20 cellular contexts compared by ENCODE assay signal in the genomic region with DNA sequence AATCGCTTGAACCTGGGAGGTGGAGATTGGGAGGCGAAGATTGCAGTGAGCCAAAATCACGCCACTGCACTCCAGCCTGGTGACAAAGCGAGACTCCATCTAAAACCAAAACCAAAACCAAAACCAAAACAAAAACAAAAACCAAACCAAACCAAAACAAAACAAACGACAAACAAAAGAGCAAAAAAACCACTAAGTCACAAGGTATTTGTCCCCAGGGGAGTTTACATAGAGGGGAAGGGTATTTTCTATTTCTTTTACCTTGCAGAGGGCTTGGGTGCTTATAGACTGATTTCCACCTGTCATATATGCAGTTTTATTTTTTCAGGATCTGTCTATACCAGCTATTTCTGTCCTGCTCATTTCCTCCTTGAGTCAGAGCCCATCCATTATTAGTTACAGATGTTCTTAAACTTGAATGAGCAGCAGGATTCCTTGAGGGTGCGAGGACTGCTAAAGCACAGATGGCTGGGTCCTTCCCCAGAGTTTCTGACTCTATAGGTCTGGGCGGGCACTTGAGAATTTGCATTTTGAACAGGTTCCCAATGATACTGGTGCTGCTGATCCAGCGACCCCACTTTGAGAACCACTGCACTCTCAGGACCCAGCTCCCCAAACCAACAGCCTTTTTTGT.
A peak's percentile ranks its signal among the peaks of the same experiment; 100 is the strongest.
DNase-seq lines count a peak whose midpoint lies in the region; ATAC-seq, FAIRE-seq and TF ChIP-seq lines count a peak whose summit lies in the region.
"Had no signal": no experiment of that assay in that cellular context is flagged by ENCODE, and none has a peak within 500 bp of the region (broad histone marks: within the 10 kb centered on the region; RNA-seq: fewer than 3 reads in every experiment).

No MANE protein-coding gene starts in this region.

- WGBS in pancreas, 2 donors, result 82 to 84% methylated on average over 8 of the region's 8 CpGs
- 73% methylated on average over 8 of the region's 8 CpGs for WGBS in mammary epithelial cell (ENCODE audit: low coverage, missing lambda C conversion rate)

- H3K9ac ChIP-seq in PC-3 (ENCODE audit: low read length) (no peak overlapping the region), mammary epithelial cell (ENCODE audit: insufficient read depth, low read length) (no peak overlapping the region)
- H3K9ac ChIP-seq: SK-N-SH had no signal

- H3K27ac ChIP-seq in PC-3 (ENCODE audit: low read length) (no peak overlapping the region), pancreas (no peak overlapping the region), mammary epithelial cell (ENCODE audit: insufficient read depth, low read depth, low read length) (no peak overlapping the region)
- H3K27ac ChIP-seq: HL-60, PC-9 had no signal

- ATAC-seq in activated CD8-positive, alpha-beta memory T cell treated with anti-CD3 and anti-CD28 coated beads, Interleukin-2, amount 10 ng/mL, durations not matched to agents 7 days and 5 days, result no peak
- ATAC-seq in PC-3 (no peak), pancreas (no peak)
- ATAC-seq: K562 had no signal

- TF ChIP-seq CTCF in HFF-Myc (IDR thresholded peaks at IDR 0.05; ENCODE audit: low read depth, low read length, missing control alignments), result no peak
- no peak for TF ChIP-seq CTCF in PC-3 (conservative IDR thresholded peaks at IDR 0.05; ENCODE audit: low read depth, low read length)
- TF ChIP-seq CTCF in pancreas (IDR thresholded peaks at IDR 0.05), result no peak
- no peak for TF ChIP-seq CTCF in mammary epithelial cell (conservative IDR thresholded peaks at IDR 0.05 in 1 of 2, IDR thresholded peaks at IDR 0.05 in 1 of 2; ENCODE audit: extremely low read depth in 1 of 2, insufficient read depth in 1 of 2, low read depth in 1 of 2, low read length in 2 of 2)

- no peaks in the 10 kb centered on the region for H3K36me3 Mint-ChIP-seq in activated CD8-positive, alpha-beta memory T cell treated with anti-CD3 and anti-CD28 coated beads, Interleukin-2, amount 10 ng/mL, durations not matched to agents 7 days and 5 days
- no peaks in the 10 kb centered on the region for H3K36me3 Mint-ChIP-seq in dendritic cell treated with granulocyte-macrophage colony-stimulating factor and Interleukin-4, amounts not matched to agents 40 ng/mL and 50 ng/mL, for 4 days (ENCODE audit: low read depth)

- DNase-seq in activated CD8-positive, alpha-beta memory T cell treated with anti-CD3 and anti-CD28 coated beads, Interleukin-2, amount 10 ng/mL, durations not matched to agents 7 days and 5 days, result no peak
- DNase-seq in activated CD8-positive, alpha-beta memory T cell treated with anti-CD3 and anti-CD28 coated beads, Interleukin-2, amount 50 U/mL, for 4 hours, result no peak
- DNase-seq in HFF-Myc (ENCODE audit: extremely low read depth, low read depth) (peak; percentile 35), kidney tubule cell (ENCODE audit: low spot score) (no peak), PC-3 (no peak), pancreas (no peak), mammary epithelial cell (no peak)
- DNase-seq: AML-193; Calu3; CD4-positive, alpha-beta T cell; DMS79 treated with DMSO at 0.1 percent for 48 hours; NCI-H146; NCI-H345; NCI-H526 treated with DMSO at 0.1 percent for 48 hours; PC-9; SK-N-SH had no signal

- no peaks in the 10 kb centered on the region for H3K9me3 Mint-ChIP-seq in activated CD8-positive, alpha-beta memory T cell treated with anti-CD3 and anti-CD28 coated beads, Interleukin-2, amount 10 ng/mL, durations not matched to agents 7 days and 5 days (ENCODE audit: low read depth)
- no peaks in the 10 kb centered on the region for H3K9me3 Mint-ChIP-seq in dendritic cell treated with granulocyte-macrophage colony-stimulating factor and Interleukin-4, amounts not matched to agents 40 ng/mL and 50 ng/mL, for 4 days
- H3K9me3 Mint-ChIP-seq: CD4-positive, alpha-beta T cell had no signal

- intact Hi-C loops in dendritic cell treated with granulocyte-macrophage colony-stimulating factor and Interleukin-4, amounts not matched to agents 40 ng/mL and 50 ng/mL, for 4 days (cut with micrococcal nuclease), result no loop called here
- intact Hi-C loops in PC-3 (cut with micrococcal nuclease) (no loop called here), pancreas (cut with DNase I) (no loop called here), mammary epithelial cell (cut with micrococcal nuclease) (no loop called here)

- no peak overlapping the region for H2AFZ ChIP-seq in PC-3 (ENCODE audit: low read length)
- no peak overlapping the region for H2AFZ ChIP-seq in mammary epithelial cell (ENCODE audit: low read depth, low read length)
- H2AFZ ChIP-seq: PC-9 had no signal

- no peaks in the 10 kb centered on the region for H3K9me3 ChIP-seq in PC-3 (ENCODE audit: low read length)
- no peaks in the 10 kb centered on the region for H3K9me3 ChIP-seq in pancreas
- no peaks in the 10 kb centered on the region for H3K9me3 ChIP-seq in mammary epithelial cell (replicated peaks; ENCODE audit: insufficient read depth, low read length)
- H3K9me3 ChIP-seq: HAP-1, SK-N-SH had no signal

- H3K4me2 ChIP-seq in PC-3 (ENCODE audit: low read length), result no peak overlapping the region
- no peak overlapping the region for H3K4me2 ChIP-seq in mammary epithelial cell (ENCODE audit: insufficient read depth, low read depth, low read length)
- H3K4me2 ChIP-seq: PC-9, SK-N-SH had no signal

- H3K27me3 ChIP-seq in PC-3 (ENCODE audit: low read length), result peaks cover 57% of the 10 kb centered on the region
- H3K27me3 ChIP-seq in pancreas, result no peaks in the 10 kb centered on the region
- no peaks in the 10 kb centered on the region for H3K27me3 ChIP-seq in mammary epithelial cell (ENCODE audit: insufficient read depth, low read length)

- H3K36me3 ChIP-seq in PC-3 (ENCODE audit: low read depth, low read length) (no peaks in the 10 kb centered on the region), pancreas (no peaks in the 10 kb centered on the region), mammary epithelial cell (ENCODE audit: insufficient read depth, low read length) (no peaks in the 10 kb centered on the region)
- H3K36me3 ChIP-seq: HAP-1 had no signal

- no peaks in the 10 kb centered on the region for H3K79me2 ChIP-seq in PC-3 (ENCODE audit: low read length)
- H3K79me2 ChIP-seq in mammary epithelial cell (ENCODE audit: insufficient read depth, low read length), result no peaks in the 10 kb centered on the region

- H3K4me1 ChIP-seq in PC-3 (ENCODE audit: insufficient read depth, low read length), result no peaks in the 10 kb centered on the region
- no peaks in the 10 kb centered on the region for H3K4me1 ChIP-seq in pancreas
- no peaks in the 10 kb centered on the region for H3K4me1 ChIP-seq in mammary epithelial cell (ENCODE audit: insufficient read depth, low read length)
- H3K4me1 ChIP-seq: HAP-1 had no signal

- H3K4me3 ChIP-seq in HFF-Myc (replicated peaks; ENCODE audit: low read depth, low read length) (no peak overlapping the region), PC-3 (ENCODE audit: low read length) (no peak overlapping the region), pancreas (no peak overlapping the region), mammary epithelial cell (replicated peaks in 1 of 3; ENCODE audit: insufficient read depth in 1 of 3, low read depth in 2 of 3, low read length in 3 of 3) (no peak overlapping the region)
- H3K4me3 ChIP-seq: HAP-1, K562, PC-9 had no signal

- H3F3A ChIP-seq in PC-3 (ENCODE audit: low read length, unreplicated experiment), result no peaks in the 10 kb centered on the region

- H3K4me3 Mint-ChIP-seq in activated CD8-positive, alpha-beta memory T cell treated with anti-CD3 and anti-CD28 coated beads, Interleukin-2, amount 10 ng/mL, durations not matched to agents 7 days and 5 days, result peak overlapping the region; percentile 37
- H3K4me3 Mint-ChIP-seq in dendritic cell treated with granulocyte-macrophage colony-stimulating factor and Interleukin-4, amounts not matched to agents 40 ng/mL and 50 ng/mL, for 4 days, result peak overlapping the region; percentile 20
- H3K4me3 Mint-ChIP-seq: CD4-positive, alpha-beta T cell had no signal

- H3K9me2 ChIP-seq in PC-3 (replicated peaks; ENCODE audit: low read length), result no peaks in the 10 kb centered on the region
- H3K9me2 ChIP-seq: SK-N-SH had no signal

- no peaks in the 10 kb centered on the region for H4K20me1 ChIP-seq in PC-3 (ENCODE audit: low read length)
- H4K20me1 ChIP-seq in mammary epithelial cell (ENCODE audit: insufficient read depth, low read length), result no peaks in the 10 kb centered on the region

- H3K27ac Mint-ChIP-seq in activated CD8-positive, alpha-beta memory T cell treated with anti-CD3 and anti-CD28 coated beads, Interleukin-2, amount 10 ng/mL, durations not matched to agents 7 days and 5 days, result no peak overlapping the region
- no peak overlapping the region for H3K27ac Mint-ChIP-seq in dendritic cell treated with granulocyte-macrophage colony-stimulating factor and Interleukin-4, amounts not matched to agents 40 ng/mL and 50 ng/mL, for 4 days
- H3K27ac Mint-ChIP-seq: CD4-positive, alpha-beta T cell had no signal

- peaks cover 16% of the 10 kb centered on the region for H3K4me1 Mint-ChIP-seq in activated CD8-positive, alpha-beta memory T cell treated with anti-CD3 and anti-CD28 coated beads, Interleukin-2, amount 10 ng/mL, durations not matched to agents 7 days and 5 days
- H3K4me1 Mint-ChIP-seq in dendritic cell treated with granulocyte-macrophage colony-stimulating factor and Interleukin-4, amounts not matched to agents 40 ng/mL and 50 ng/mL, for 4 days (ENCODE audit: low read depth), result peaks cover 5% of the 10 kb centered on the region

- in situ Hi-C loops in mammary epithelial cell (cut with MboI; ENCODE audit: low sequenced_read_pairs in 2 of 2), result no loop called here

- peaks cover 2% of the 10 kb centered on the region for H3K27me3 Mint-ChIP-seq in activated CD8-positive, alpha-beta memory T cell treated with anti-CD3 and anti-CD28 coated beads, Interleukin-2, amount 10 ng/mL, durations not matched to agents 7 days and 5 days
- H3K27me3 Mint-ChIP-seq in dendritic cell treated with granulocyte-macrophage colony-stimulating factor and Interleukin-4, amounts not matched to agents 40 ng/mL and 50 ng/mL, for 4 days, result no peaks in the 10 kb centered on the region

- BruUV-seq in PC-3 (replicated peaks; lab: Mats Ljungman, UMichigan), result no TSS peak
- BruUV-seq in mammary epithelial cell (replicated peaks; lab: Mats Ljungman, UMichigan), result no TSS peak

- no peak for FAIRE-seq in pancreas (lab: Jason Lieb, UNC)
- FAIRE-seq: K562 had no signal

- dilution Hi-C loops in mammary epithelial cell (cut with HindIII; ENCODE audit: low sequenced_read_pairs), result no loop called here

- CTCF ChIA-PET in activated CD8-positive, alpha-beta memory T cell treated with anti-CD3 and anti-CD28 coated beads, Interleukin-2, amount 10 ng/mL, durations not matched to agents 7 days and 5 days (lab: Charles Lee), result interaction anchor here (0.9 kb wide), 1 partner anchor 9 kb away, joined by 5 read pairs; no protein-coding TSS in a partner anchor
- CTCF ChIA-PET in PC-3 (lab: Charles Lee) (no interaction called here), mammary epithelial cell (lab: Charles Lee; ENCODE audit: low non-redundant PET) (no interaction called here)

- POLR2A ChIA-PET in PC-3 (lab: Charles Lee; ENCODE audit: unreplicated experiment), result no interaction called here
